In the genomic region with DNA sequence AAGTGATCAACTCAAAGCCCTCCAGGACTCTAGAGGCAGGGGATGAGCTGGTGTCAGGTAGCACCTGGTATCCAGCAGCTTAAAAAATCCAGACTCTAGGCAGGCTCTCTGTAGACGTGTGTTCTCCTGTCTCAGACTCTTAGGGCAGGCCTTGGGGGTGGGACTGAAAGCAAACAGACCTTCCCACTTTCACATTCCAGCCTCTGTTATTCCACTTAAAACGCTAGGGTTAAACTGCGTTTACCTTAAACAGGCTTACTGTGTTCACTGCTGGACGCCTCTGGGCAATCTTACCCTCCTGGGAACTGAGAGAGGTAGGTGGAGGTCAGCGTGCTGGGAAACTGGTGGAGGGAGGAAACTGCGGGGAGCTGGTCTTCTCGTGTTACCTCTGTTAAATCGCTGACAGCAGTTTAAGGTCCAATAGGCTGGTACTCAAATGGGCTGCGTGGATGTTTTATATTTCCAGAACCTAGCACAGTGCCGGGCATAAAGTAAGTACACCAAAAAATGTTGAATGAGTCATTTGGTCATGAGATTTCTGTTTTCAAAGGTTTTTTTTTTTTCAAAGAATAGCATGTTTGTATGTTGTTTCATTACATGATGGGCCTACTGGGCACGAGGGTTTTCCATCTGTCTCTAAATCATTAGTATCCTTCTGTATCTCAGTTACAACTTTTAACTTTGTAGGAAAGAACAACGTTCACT, we compare ENCODE assay signal across 9 cellular contexts. TPM values are rescaled to one million over a fixed set of nuclear protein-coding genes. Genes with fewer than 3 reads are reported as not detected.
A peak's percentile ranks its signal among the peaks of the same experiment; 100 is the strongest.
DNase-seq lines count a peak whose midpoint lies in the region; ATAC-seq and TF ChIP-seq lines count a peak whose summit lies in the region.
"Had no signal": no experiment of that assay in that cellular context is flagged by ENCODE, and none has a peak within 500 bp of the region (broad histone marks: within the 10 kb centered on the region; RNA-seq: fewer than 3 reads in every experiment).

TSS of gene GCNT2 (plus strand) at position 248 of the 705 bp plus-strand sequence. CDS start 7,561 bp downstream, outside the sequence.

- H3K4me3 Mint-ChIP-seq in stimulated activated naive CD8-positive, alpha-beta T cell treated with anti-CD3 and anti-CD28 coated beads, Interleukin-15, amount 100 ng/mL, for 72 hours: no peak within 1 kb of the TSS
- no peak within 1 kb of the TSS for H3K4me3 Mint-ChIP-seq in memory B cell
- H3K4me3 Mint-ChIP-seq: activated naive CD8-positive, alpha-beta T cell treated with anti-CD3 and anti-CD28 coated beads, Interleukin-2, amount 10 ng/mL, durations not matched to agents 7 days and 5 days had no signal

- H3K9me2 ChIP-seq in MM.1S (replicated peaks; ENCODE audit: insufficient read depth, low read length): no peaks in the 10 kb centered on the region

- no peak for DNase-seq in stimulated activated naive CD8-positive, alpha-beta T cell treated with anti-CD3 and anti-CD28 coated beads, Interleukin-15, amount 100 ng/mL, for 72 hours
- no peak for DNase-seq in stimulated activated naive CD8-positive, alpha-beta T cell treated with anti-CD3 and anti-CD28 coated beads, Interleukin-15, Interleukin-2, amounts not matched to agents 100 U/mL and 50 U/mL, for 24 hours
- DNase-seq in MM.1S (no peak), dermis microvascular lymphatic vessel endothelial cell (ENCODE audit: low read depth in 2 of 2) (peak in 1 of 2 donors; percentile 68), memory B cell (ENCODE audit: low spot score in 2 of 2) (no peak), Kasumi-1 (lab: John Stamatoyannopoulos, UW) (no peak), cortex of kidney (lab: John Stamatoyannopoulos, UW) (no peak), left lobe of liver (ENCODE audit: low spot score) (no peak)
- DNase-seq: activated naive CD8-positive, alpha-beta T cell treated with anti-CD3 and anti-CD28 coated beads, Interleukin-2, amount 10 ng/mL, durations not matched to agents 7 days and 5 days had no signal

- no peak within 1 kb of the TSS for H3K27ac ChIP-seq in MM.1S (ENCODE audit: low read length)

- peaks cover 14% of the 10 kb centered on the region for H3K4me1 Mint-ChIP-seq in stimulated activated naive CD8-positive, alpha-beta T cell treated with anti-CD3 and anti-CD28 coated beads, Interleukin-15, amount 100 ng/mL, for 72 hours
- H3K4me1 Mint-ChIP-seq in memory B cell: peaks cover 5% of the 10 kb centered on the region

- H3F3A ChIP-seq in MM.1S (ENCODE audit: insufficient read depth, low read length): no peaks in the 10 kb centered on the region

- H3K9me3 ChIP-seq in MM.1S (replicated peaks; ENCODE audit: insufficient read depth, low read length): no peaks in the 10 kb centered on the region

- no peaks in the 10 kb centered on the region for H3K9me3 Mint-ChIP-seq in stimulated activated naive CD8-positive, alpha-beta T cell treated with anti-CD3 and anti-CD28 coated beads, Interleukin-15, amount 100 ng/mL, for 72 hours
- no peaks in the 10 kb centered on the region for H3K9me3 Mint-ChIP-seq in memory B cell
- H3K9me3 Mint-ChIP-seq: activated naive CD8-positive, alpha-beta T cell treated with anti-CD3 and anti-CD28 coated beads, Interleukin-2, amount 10 ng/mL, durations not matched to agents 7 days and 5 days had no signal

- 0 out of 2 replicates have a peak within 1 kb of the TSS, but pooled peaks have one; percentile 3 for H3K4me3 ChIP-seq in MM.1S (ENCODE audit: low read length)

- no peaks in the 10 kb centered on the region for H3K79me2 ChIP-seq in MM.1S (ENCODE audit: low read length)

- H3K4me2 ChIP-seq in MM.1S (ENCODE audit: low read depth, low read length): peak within 1 kb of the TSS; percentile 10; the same call in 1 of the 2 replicates

- no peaks in the 10 kb centered on the region for H3K36me3 Mint-ChIP-seq in memory B cell
- H3K36me3 Mint-ChIP-seq: activated naive CD8-positive, alpha-beta T cell treated with anti-CD3 and anti-CD28 coated beads, Interleukin-2, amount 10 ng/mL, durations not matched to agents 7 days and 5 days had no signal

- ATAC-seq in stimulated activated naive CD8-positive, alpha-beta T cell treated with anti-CD3 and anti-CD28 coated beads, Interleukin-15, amount 100 ng/mL, for 72 hours: peak; percentile 52
- ATAC-seq in stimulated activated naive CD8-positive, alpha-beta T cell treated with anti-CD3 and anti-CD28 coated beads, Interleukin-15, Interleukin-2, amounts not matched to agents 100 U/mL and 50 U/mL, for 24 hours: no peak
- ATAC-seq in memory B cell (ENCODE audit: low read depth) (no peak), left lobe of liver (no peak)

- no peak within 1 kb of the TSS for H3K27ac Mint-ChIP-seq in stimulated activated naive CD8-positive, alpha-beta T cell treated with anti-CD3 and anti-CD28 coated beads, Interleukin-15, amount 100 ng/mL, for 72 hours
- peak within 1 kb of the TSS; percentile 41 for H3K27ac Mint-ChIP-seq in memory B cell
- H3K27ac Mint-ChIP-seq: activated naive CD8-positive, alpha-beta T cell treated with anti-CD3 and anti-CD28 coated beads, Interleukin-2, amount 10 ng/mL, durations not matched to agents 7 days and 5 days had no signal

- H2AFZ ChIP-seq in MM.1S (ENCODE audit: low read length): peak within 1 kb of the TSS; percentile 56

- no peak within 1 kb of the TSS for H3K9ac ChIP-seq in MM.1S (ENCODE audit: low read length)

- H3K4me1 ChIP-seq in MM.1S (ENCODE audit: low read length): 0 out of 2 replicates have a peak, but pooled peaks cover 6% of the 10 kb centered on the region

- no peaks in the 10 kb centered on the region for H3K27me3 ChIP-seq in MM.1S (replicated peaks; ENCODE audit: insufficient read depth, low read length)

- no peaks in the 10 kb centered on the region for H3K36me3 ChIP-seq in MM.1S (replicated peaks; ENCODE audit: insufficient read depth, low read length)

- H3K27me3 Mint-ChIP-seq in stimulated activated naive CD8-positive, alpha-beta T cell treated with anti-CD3 and anti-CD28 coated beads, Interleukin-15, amount 100 ng/mL, for 72 hours: peaks cover 16% of the 10 kb centered on the region
- H3K27me3 Mint-ChIP-seq in memory B cell: peaks cover 1% of the 10 kb centered on the region

- H4K20me1 ChIP-seq in MM.1S (ENCODE audit: insufficient read depth, low read length): no peaks in the 10 kb centered on the region

- TF ChIP-seq CTCF in MM.1S (IDR thresholded peaks at IDR 0.05; ENCODE audit: low read length): no peak

RNA-seq across cellular contexts. Expression of gene GCNT2, which starts in this region (rescaled TPM):
- 46.5 and 57.8 TPM in 2 replicates for total RNA-seq in dermis microvascular lymphatic vessel endothelial cell
- 9.4 TPM for total RNA-seq in left lobe of liver
